8 cellular contexts compared by ENCODE assay signal in genomic region chr7:2864999-2865670, GRCh38. TPM values are rescaled to one million over a fixed set of nuclear protein-coding genes. Genes with fewer than 3 reads are reported as not detected.
DNase-seq lines count a peak whose midpoint lies in the region; ATAC-seq and TF ChIP-seq lines count a peak whose summit lies in the region.

No MANE protein-coding gene starts in this region.

- no peaks in the 10 kb centered on the region for H3K79me1 ChIP-seq in mesenchymal stem cell (replicated peaks; ENCODE audit: low read length, poor library complexity, severe bottlenecking)

- peaks cover 1% of the 10 kb centered on the region for H3K36me3 Mint-ChIP-seq in activated CD4-positive, alpha-beta memory T cell treated with anti-CD3 and anti-CD28 coated beads for 36 hours

- no peak overlapping the region for H2BK5ac ChIP-seq in mesenchymal stem cell (ENCODE audit: low read depth, low read length, poor library complexity, severe bottlenecking)

- no peak overlapping the region for H3K23ac ChIP-seq in mesenchymal stem cell (ENCODE audit: low read length in 2 of 2)

- ATAC-seq in GM19455 (IDR thresholded peaks at IDR 0.05; ENCODE audit: unreplicated experiment) (peak; percentile 44), GM19397 (IDR thresholded peaks at IDR 0.05; ENCODE audit: unreplicated experiment) (no peak)

- peak overlapping the region; percentile 94 to 98 for H2BK12ac ChIP-seq in mesenchymal stem cell (ENCODE audit: low read length in 2 of 2)

- intact Hi-C loops in activated CD4-positive, alpha-beta memory T cell treated with anti-CD3 and anti-CD28 coated beads for 36 hours (cut with micrococcal nuclease) = loop anchor here (2.0 to 10.0 kb wide), 7 partner anchors 93 to 1032 kb away; partner anchors contain the start of gene SDK1

- peak overlapping the region; percentile 0 to 57 for H3K4ac ChIP-seq in mesenchymal stem cell (ENCODE audit: low read depth in 1 of 2, low read length in 2 of 2)

- no peaks in the 10 kb centered on the region for H3K9me3 ChIP-seq in BE2C
- no peaks in the 10 kb centered on the region for H3K9me3 ChIP-seq in mesenchymal stem cell (ENCODE audit: control insufficient read depth, low read length)

- H3K4me1 Mint-ChIP-seq in activated CD4-positive, alpha-beta memory T cell treated with anti-CD3 and anti-CD28 coated beads for 36 hours (ENCODE audit: low read depth) = peaks cover 37% of the 10 kb centered on the region

- peak overlapping the region; percentile 74 for H4K91ac ChIP-seq in mesenchymal stem cell (ENCODE audit: low read length)

- no peak overlapping the region for H3K14ac ChIP-seq in mesenchymal stem cell (ENCODE audit: low read length in 2 of 2)

- H4K8ac ChIP-seq in mesenchymal stem cell (ENCODE audit: low read length) = peak overlapping the region; percentile 89

- H3K27me3 ChIP-seq in BE2C (no peaks in the 10 kb centered on the region), mesenchymal stem cell (ENCODE audit: control insufficient read depth in 1 of 2, insufficient read depth in 1 of 2, low read length in 2 of 2) (no peaks in the 10 kb centered on the region)

- H3K4me1 ChIP-seq in BE2C (peaks cover 11% of the 10 kb centered on the region), mesenchymal stem cell (ENCODE audit: control insufficient read depth, insufficient read depth, low read depth, low read length) (peaks cover 24% of the 10 kb centered on the region)

- CTCF ChIA-PET in activated CD4-positive, alpha-beta memory T cell treated with anti-CD3 and anti-CD28 coated beads for 36 hours (lab: Charles Lee) = interaction anchor here (0.5 to 4.9 kb wide), 38 partner anchors 9 to 1033 kb away, joined by 3 to 34 read pairs (median 4); partner anchors contain the start of gene TTYH3

- POLR2A ChIA-PET in activated CD4-positive, alpha-beta memory T cell treated with anti-CD3 and anti-CD28 coated beads for 36 hours (lab: Charles Lee) = interaction anchor here (0.9 kb wide), 1 partner anchor 107 kb away, joined by 3 read pairs; no protein-coding TSS in a partner anchor

- peak; percentile 96 for TF ChIP-seq CTCF in BE2C (IDR thresholded peaks at IDR 0.05; ENCODE audit: low read depth, low read length)

- peak overlapping the region; percentile 60 for H2BK15ac ChIP-seq in mesenchymal stem cell (ENCODE audit: low read depth, poor library complexity, severe bottlenecking)

- H3K4me3 ChIP-seq in BE2C (ENCODE audit: low read depth, low read length) = no peak overlapping the region
- H3K4me3 ChIP-seq in mesenchymal stem cell (ENCODE audit: insufficient read depth in 1 of 2, low read depth in 1 of 2, low read length in 2 of 2) = no peak overlapping the region

- peak overlapping the region; percentile 44 to 82 for H3K18ac ChIP-seq in mesenchymal stem cell (ENCODE audit: low read depth in 1 of 2, low read length in 2 of 2)

- no peak overlapping the region for H3K4me2 ChIP-seq in mesenchymal stem cell (ENCODE audit: low read length, poor library complexity, severe bottlenecking)

- H3K9me3 Mint-ChIP-seq in activated CD4-positive, alpha-beta memory T cell treated with anti-CD3 and anti-CD28 coated beads for 36 hours = no peaks in the 10 kb centered on the region

- H3K4me3 Mint-ChIP-seq in activated CD4-positive, alpha-beta memory T cell treated with anti-CD3 and anti-CD28 coated beads for 36 hours = peak overlapping the region; percentile 39

- no peak overlapping the region for H3K9ac ChIP-seq in mesenchymal stem cell (ENCODE audit: low read length)

- H3K27ac ChIP-seq in mesenchymal stem cell (ENCODE audit: low read length, poor library complexity, severe bottlenecking) = no peak overlapping the region

- DNase-seq in BE2C (peak; percentile 69), NCI-H2227 treated with DMSO at 0.1 percent for 48 hours (lab: John Stamatoyannopoulos, UW) (peak; percentile 33), dermis microvascular lymphatic vessel endothelial cell (ENCODE audit: low read depth in 2 of 2) (peak; percentile 50 to 71), mesenchymal stem cell (peak; percentile 78)
- DNase-seq in activated CD4-positive, alpha-beta memory T cell treated with anti-CD3 and anti-CD28 coated beads for 36 hours = peak; percentile 83
- peak; percentile 55 to 58 for DNase-seq in stimulated activated CD8-positive, alpha-beta memory T cell treated with anti-CD3 and anti-CD28 coated beads, Interleukin-4, amount 100 ng/mL, for 1 hour (ENCODE audit: low read depth in 2 of 2, low spot score in 1 of 2)

- H3K27me3 Mint-ChIP-seq in activated CD4-positive, alpha-beta memory T cell treated with anti-CD3 and anti-CD28 coated beads for 36 hours = no peaks in the 10 kb centered on the region

- H3K36me3 ChIP-seq in BE2C (no peaks in the 10 kb centered on the region), mesenchymal stem cell (ENCODE audit: control insufficient read depth in 1 of 2, insufficient read depth in 2 of 2, low read depth in 1 of 2, low read length in 2 of 2) (no peaks in the 10 kb centered on the region)

- H3K27ac Mint-ChIP-seq in activated CD4-positive, alpha-beta memory T cell treated with anti-CD3 and anti-CD28 coated beads for 36 hours = peak overlapping the region; percentile 81

- H2AFZ ChIP-seq in mesenchymal stem cell (ENCODE audit: low read depth, low read length) = no peak overlapping the region

- WGBS in mesenchymal stem cell = 66% methylated on average over 17 of the region's 17 CpGs

- H2BK120ac ChIP-seq in mesenchymal stem cell (ENCODE audit: low read depth, low read length) = peak overlapping the region; percentile 56

- H2AK5ac ChIP-seq in mesenchymal stem cell (ENCODE audit: low read length, severe bottlenecking) = no peak overlapping the region

RNA-seq across cellular contexts. Expression of gene GNA12, which starts 21.0 kb away (rescaled TPM):
- 32.2 TPM for polyA plus RNA-seq in BE2C (2012; ENCODE audit: insufficient read depth, insufficient read length, low read depth)
- 10 to 100 TPM; 23.6 to 23.7 TPM for total RNA-seq in activated CD4-positive, alpha-beta memory T cell treated with anti-CD3 and anti-CD28 coated beads for 36 hours
- 20.8 and 57.9 TPM in 2 replicates for total RNA-seq in dermis microvascular lymphatic vessel endothelial cell
- polyA plus RNA-seq in mesenchymal stem cell (2013, experiment 1 of 2) = 78.8 TPM
- polyA plus RNA-seq in mesenchymal stem cell (2013, experiment 2 of 2) = 79.8 TPM

Comparison
In these comparisons a context has a peak if more than half of its experiments do, and no peak if none do; other contexts are left out.
1. DNase-seq: peak in every context shown above with its lines; median percentile 83 in activated CD4-positive, alpha-beta memory T cell treated with anti-CD3 and anti-CD28 coated beads for 36 hours; 78 in mesenchymal stem cell; 69 in BE2C; 60 in dermis microvascular lymphatic vessel endothelial cell; 56 in stimulated activated CD8-positive, alpha-beta memory T cell treated with anti-CD3 and anti-CD28 coated beads, Interleukin-4, amount 100 ng/mL, for 1 hour; 33 in NCI-H2227 treated with DMSO at 0.1 percent for 48 hours.